13 cellular contexts compared by ENCODE assay signal in the genomic region with DNA sequence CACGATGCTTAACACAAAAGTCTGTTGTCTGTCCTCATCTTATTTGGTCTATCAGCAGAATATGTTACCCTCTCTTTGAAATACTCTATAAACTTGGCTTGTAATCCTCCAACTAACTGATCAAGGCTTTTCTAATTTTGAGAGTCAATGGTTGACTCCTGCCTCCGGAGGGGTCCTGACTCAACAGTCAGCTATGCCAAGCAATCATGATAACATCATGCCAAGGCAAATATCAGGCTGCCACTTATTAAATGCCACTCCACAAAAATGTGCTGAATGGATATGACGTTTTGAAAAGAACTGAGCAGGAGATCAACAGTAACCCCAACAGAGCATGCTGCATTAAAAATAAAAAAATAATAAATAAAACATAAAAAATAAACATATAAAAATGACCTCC.
DNase-seq lines count a peak whose midpoint lies in the region; ATAC-seq and TF ChIP-seq lines count a peak whose summit lies in the region.
"Had no signal": no experiment of that assay in that cellular context is flagged by ENCODE, and none has a peak within 500 bp of the region (broad histone marks: within the 10 kb centered on the region; RNA-seq: fewer than 3 reads in every experiment).

No MANE protein-coding gene starts in this region.

- no peak overlapping the region for H3K4me3 Mint-ChIP-seq in activated CD4-positive, alpha-beta T cell treated with anti-CD3 and anti-CD28 coated beads, Interleukin-2, amount 10 ng/mL, durations not matched to agents 24 days and 14 days
- H3K4me3 Mint-ChIP-seq: activated T-helper 17 cell treated with anti-CD3 and anti-CD28 coated beads, Interleukin-2, amount 50 U/mL, for 72 hours; dendritic cell treated with granulocyte-macrophage colony-stimulating factor and Interleukin-4, amounts not matched to agents 40 ng/mL and 50 ng/mL, for 4 days had no signal

- peaks cover 28% of the 10 kb centered on the region for H3F3A ChIP-seq in GM23248 (ENCODE audit: insufficient read depth)

- H3K9me3 Mint-ChIP-seq in activated CD4-positive, alpha-beta T cell treated with anti-CD3 and anti-CD28 coated beads, Interleukin-2, amount 10 ng/mL, durations not matched to agents 24 days and 14 days: no peaks in the 10 kb centered on the region
- H3K9me3 Mint-ChIP-seq: activated T-helper 17 cell treated with anti-CD3 and anti-CD28 coated beads, Interleukin-2, amount 50 U/mL, for 72 hours; dendritic cell treated with granulocyte-macrophage colony-stimulating factor and Interleukin-4, amounts not matched to agents 40 ng/mL and 50 ng/mL, for 4 days had no signal

- DNase-seq in GM23248 (peak; percentile 76), RWPE1 (ENCODE audit: low spot score) (peak; percentile 81), epithelial cell of proximal tubule (ENCODE audit: low read depth) (peak; percentile 79), omental fat pad (ENCODE audit: low spot score) (no peak), anterior cingulate cortex (lab: John Stamatoyannopoulos, UW) (no peak), T-helper 9 cell (no peak)
- no peak for DNase-seq in activated CD4-positive, alpha-beta T cell treated with anti-CD3 and anti-CD28 coated beads, Interleukin-2, amount 10 ng/mL, durations not matched to agents 24 days and 14 days
- DNase-seq: NCI-H1930 had no signal

- no peaks in the 10 kb centered on the region for H3K9me2 ChIP-seq in GM23248 (ENCODE audit: insufficient read depth)

- POLR2A ChIA-PET in RWPE1 (lab: Yijun Ruan, JAX; ENCODE audit: low non-redundant PET): no interaction called here

- CTCF ChIA-PET in RWPE1 (lab: Yijun Ruan, JAX): interaction anchor here (0.5 to 1.5 kb wide), 3 partner anchors 11 to 129 kb away, joined by 3 to 5 read pairs (median 3); no protein-coding TSS in a partner anchor

- H3K36me3 ChIP-seq in GM23248 (ENCODE audit: low read depth): no peaks in the 10 kb centered on the region
- H3K36me3 ChIP-seq: neutrophil, suprapubic skin had no signal

- ATAC-seq in omental fat pad (ENCODE audit: low FRiP score): peak; percentile 15
- no peak for ATAC-seq in GM21737 (IDR thresholded peaks at IDR 0.05; ENCODE audit: unreplicated experiment)
- ATAC-seq: activated T-helper 17 cell treated with anti-CD3 and anti-CD28 coated beads, Interleukin-2, amount 50 U/mL, for 72 hours had no signal

- in situ Hi-C loops in GM23248 (cut with MboI): no loop called here

- no peak overlapping the region for H3K27ac Mint-ChIP-seq in activated CD4-positive, alpha-beta T cell treated with anti-CD3 and anti-CD28 coated beads, Interleukin-2, amount 10 ng/mL, durations not matched to agents 24 days and 14 days
- H3K27ac Mint-ChIP-seq: activated T-helper 17 cell treated with anti-CD3 and anti-CD28 coated beads, Interleukin-2, amount 50 U/mL, for 72 hours; dendritic cell treated with granulocyte-macrophage colony-stimulating factor and Interleukin-4, amounts not matched to agents 40 ng/mL and 50 ng/mL, for 4 days had no signal

- H3K4me1 Mint-ChIP-seq in activated CD4-positive, alpha-beta T cell treated with anti-CD3 and anti-CD28 coated beads, Interleukin-2, amount 10 ng/mL, durations not matched to agents 24 days and 14 days: peaks cover 5% of the 10 kb centered on the region

- WGBS in GM23248 (ENCODE audit: low coverage in 1 of 2, low lambda C conversion rate in 2 of 2, missing lambda C conversion rate in 2 of 2), 2 experiments: 10 to 22% methylated on average over 3 of the region's 3 CpGs

- H2AFZ ChIP-seq in GM23248: no peak overlapping the region

- 0 out of 2 replicates have a peak, but pooled peaks cover 5% of the 10 kb centered on the region for H4K20me1 ChIP-seq in GM23248 (ENCODE audit: insufficient read depth)

- H3K4me1 ChIP-seq in GM23248 (ENCODE audit: insufficient read depth): peaks cover 27% of the 10 kb centered on the region

- peak overlapping the region; percentile 54 for H3K4me2 ChIP-seq in GM23248 (ENCODE audit: unreplicated experiment)

- H3K4me3 ChIP-seq in GM23248 (no peak overlapping the region), epithelial cell of proximal tubule (ENCODE audit: low read depth, low read length) (peak overlapping the region; percentile 5)
- H3K4me3 ChIP-seq: suprapubic skin had no signal

- H3K27ac ChIP-seq in GM23248: no peak overlapping the region
- H3K27ac ChIP-seq in RWPE1: no peak overlapping the region
- H3K27ac ChIP-seq: neutrophil, suprapubic skin had no signal

- TF ChIP-seq CTCF in RWPE1 (conservative IDR thresholded peaks at IDR 0.05; ENCODE audit: low read depth): no peak
- TF ChIP-seq CTCF in epithelial cell of proximal tubule (conservative IDR thresholded peaks at IDR 0.05; ENCODE audit: low read depth, low read length): no peak
- no peak for TF ChIP-seq CTCF in omental fat pad (IDR thresholded peaks at IDR 0.05)

- H3K27me3 Mint-ChIP-seq in activated CD4-positive, alpha-beta T cell treated with anti-CD3 and anti-CD28 coated beads, Interleukin-2, amount 10 ng/mL, durations not matched to agents 24 days and 14 days: peaks cover 12% of the 10 kb centered on the region

- peaks cover 62% of the 10 kb centered on the region for H3K79me2 ChIP-seq in GM23248 (ENCODE audit: insufficient read depth)

- H3K9me3 ChIP-seq in GM23248 (ENCODE audit: low read depth): no peaks in the 10 kb centered on the region
- H3K9me3 ChIP-seq: neutrophil, suprapubic skin had no signal

- H3K36me3 Mint-ChIP-seq in activated CD4-positive, alpha-beta T cell treated with anti-CD3 and anti-CD28 coated beads, Interleukin-2, amount 10 ng/mL, durations not matched to agents 24 days and 14 days (ENCODE audit: low read depth): no peaks in the 10 kb centered on the region

- intact Hi-C loops in activated CD4-positive, alpha-beta T cell treated with anti-CD3 and anti-CD28 coated beads, Interleukin-2, amount 10 ng/mL, durations not matched to agents 24 days and 14 days (cut with micrococcal nuclease): no loop called here

- no peaks in the 10 kb centered on the region for H3K27me3 ChIP-seq in GM23248 (replicated peaks; ENCODE audit: insufficient read depth)
- H3K27me3 ChIP-seq: suprapubic skin had no signal

- H3K9ac ChIP-seq in GM23248: no peak overlapping the region

Comparison
In these comparisons a context has a peak if more than half of its experiments do, and no peak if none do; other contexts are left out.
1. DNase-seq: peak in GM23248 (single experiment), RWPE1 (single experiment) and epithelial cell of proximal tubule (single experiment); none in omental fat pad (single experiment), anterior cingulate cortex (0 of 58), activated CD4-positive, alpha-beta T cell treated with anti-CD3 and anti-CD28 coated beads, Interleukin-2, amount 10 ng/mL, durations not matched to agents 24 days and 14 days (single experiment) and T-helper 9 cell (single experiment).